Comparison of ENCODE assay signal across 18 cellular contexts in the genomic region with DNA sequence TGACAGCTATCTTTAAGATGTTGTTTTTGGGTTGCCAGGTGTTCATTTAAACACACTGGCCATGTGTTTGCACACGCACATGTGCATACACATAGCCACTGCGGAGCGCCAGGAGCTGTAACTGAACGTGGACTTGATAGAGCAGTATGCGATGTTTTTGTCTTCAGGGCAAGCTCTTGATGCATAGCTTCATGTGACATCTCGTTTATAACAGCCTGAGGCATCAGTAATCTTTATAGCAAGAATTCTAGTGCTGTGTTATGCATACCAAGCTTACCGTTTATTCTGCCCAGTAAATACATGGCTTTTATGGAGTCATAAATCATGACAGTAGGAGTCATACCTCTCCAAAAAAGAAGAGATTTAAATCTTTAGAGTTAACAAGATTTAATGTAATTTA.
DNase-seq lines count a peak whose midpoint lies in the region; FAIRE-seq and TF ChIP-seq lines count a peak whose summit lies in the region.
"Had no signal": no experiment of that assay in that cellular context is flagged by ENCODE, and none has a peak within 500 bp of the region (broad histone marks: within the 10 kb centered on the region; RNA-seq: fewer than 3 reads in every experiment).

No MANE protein-coding gene starts in this region.

- H3K36me3 ChIP-seq in bronchial epithelial cell (ENCODE audit: control insufficient read depth, insufficient read depth, low read length) (no peaks in the 10 kb centered on the region), Caco-2 (ENCODE audit: control insufficient read depth, insufficient read depth, low read length) (peaks cover 2% of the 10 kb centered on the region; the same call in 1 of the 2 replicates)

- CTCF ChIA-PET in Caco-2 (lab: Charles Lee) = interaction anchor here (0.8 kb wide), 1 partner anchor 180 kb away, joined by 3 read pairs; no protein-coding TSS in a partner anchor

- no peaks in the 10 kb centered on the region for H3K27me3 Mint-ChIP-seq in mesothelial cell of epicardium (ENCODE audit: low read depth)
- no peaks in the 10 kb centered on the region for H3K27me3 Mint-ChIP-seq in progenitor cell of endocrine pancreas
- no peaks in the 10 kb centered on the region for H3K27me3 Mint-ChIP-seq in Caco-2 (ENCODE audit: insufficient read depth, unreplicated experiment)

- H3K4me3 Mint-ChIP-seq in mesothelial cell of epicardium (no peak overlapping the region), progenitor cell of endocrine pancreas (ENCODE audit: low read depth) (no peak overlapping the region), Caco-2 (ENCODE audit: unreplicated experiment) (no peak overlapping the region)
- H3K4me3 Mint-ChIP-seq: CD8-positive, alpha-beta T cell had no signal

- TF ChIP-seq CTCF in bronchial epithelial cell (IDR thresholded peaks at IDR 0.05; ENCODE audit: insufficient read depth, low read length, severe bottlenecking) (no peak), mesothelial cell of epicardium (IDR thresholded peaks at IDR 0.05; ENCODE audit: unreplicated experiment) (no peak), progenitor cell of endocrine pancreas (IDR thresholded peaks at IDR 0.05; ENCODE audit: unreplicated experiment) (no peak), Caco-2 (IDR thresholded peaks at IDR 0.05; ENCODE audit: insufficient read depth in 1 of 2, low read depth in 1 of 2, low read length in 1 of 2, severe bottlenecking in 1 of 2, unreplicated experiment in 1 of 2) (no peak)

- peak; percentile 23 for FAIRE-seq in bronchial epithelial cell (lab: Jason Lieb, UNC)
- FAIRE-seq: H1 had no signal

- H3K9me3 ChIP-seq in Caco-2 = no peaks in the 10 kb centered on the region
- H3K9me3 ChIP-seq: BLaER1 treated with 17β-estradiol and CSF1 and Interleukin-3, amounts not matched to agents 10 nM and 100 nM had no signal

- peak; percentile 32 for DNase-seq in EL
- peak; percentile 67 for DNase-seq in M059J (ENCODE audit: low read depth)
- DNase-seq in bronchial epithelial cell (ENCODE audit: low read depth) = no peak
- DNase-seq in mesothelial cell of epicardium (ENCODE audit: low spot score in 2 of 2, unreplicated experiment in 2 of 2) = no peak
- DNase-seq in progenitor cell of endocrine pancreas (ENCODE audit: low spot score, unreplicated experiment) = no peak
- DNase-seq in Caco-2 = no peak
- DNase-seq in RKO (ENCODE audit: low spot score) = no peak
- no peak for DNase-seq in NK-92 treated with Interleukin-12 subunit alpha and Interleukin-12 subunit beta, amount 100 ng/mL, for 24 hours (lab: John Stamatoyannopoulos, UW)
- DNase-seq: CD8-positive, alpha-beta T cell; DMS79; MM.1S; NCI-H1092 treated with DMSO at 0.1 percent for 48 hours; NCI-H146; NCI-H2029 treated with DMSO at 0.1 percent for 48 hours; NCI-H2171; NCI-H526 treated with DMSO at 0.1 percent for 48 hours had no signal

- intact Hi-C loops in Caco-2 (cut with micrococcal nuclease; ENCODE audit: unreplicated experiment) = no loop called here

- no peak overlapping the region for H3K4me3 ChIP-seq in bronchial epithelial cell (ENCODE audit: low read depth, low read length)
- H3K4me3 ChIP-seq in Caco-2 (ENCODE audit: low read depth, low read length) = no peak overlapping the region
- H3K4me3 ChIP-seq: BLaER1 treated with 17β-estradiol and CSF1 and Interleukin-3, amounts not matched to agents 10 nM and 100 nM had no signal

- H3K4me1 Mint-ChIP-seq in mesothelial cell of epicardium (peaks cover 59% of the 10 kb centered on the region), progenitor cell of endocrine pancreas (ENCODE audit: low read depth) (peaks cover 23% of the 10 kb centered on the region), Caco-2 (ENCODE audit: low read depth, unreplicated experiment) (peaks cover 21% of the 10 kb centered on the region)

- BruUV-seq in Caco-2 (replicated peaks; lab: Mats Ljungman, UMichigan) = no TSS peak

- H3K36me3 Mint-ChIP-seq in mesothelial cell of epicardium = peaks cover 12% of the 10 kb centered on the region
- peaks cover 7% of the 10 kb centered on the region for H3K36me3 Mint-ChIP-seq in progenitor cell of endocrine pancreas (ENCODE audit: insufficient read depth)
- H3K36me3 Mint-ChIP-seq in Caco-2 (ENCODE audit: insufficient read depth, unreplicated experiment) = peaks cover 15% of the 10 kb centered on the region

- no peaks in the 10 kb centered on the region for H3K27me3 ChIP-seq in bronchial epithelial cell (ENCODE audit: control insufficient read depth, insufficient read depth, low read length)
- H3K27me3 ChIP-seq in Caco-2 (replicated peaks; ENCODE audit: control insufficient read depth, insufficient read depth, low read length) = no peaks in the 10 kb centered on the region
- H3K27me3 ChIP-seq: BLaER1 treated with 17β-estradiol and CSF1 and Interleukin-3, amounts not matched to agents 10 nM and 100 nM had no signal

- POLR2A ChIA-PET in Caco-2 (lab: Charles Lee) = no interaction called here

- peak overlapping the region; percentile 94 for H3K27ac Mint-ChIP-seq in mesothelial cell of epicardium
- no peak overlapping the region for H3K27ac Mint-ChIP-seq in progenitor cell of endocrine pancreas
- no peak overlapping the region for H3K27ac Mint-ChIP-seq in Caco-2 (ENCODE audit: unreplicated experiment)
- H3K27ac Mint-ChIP-seq: CD8-positive, alpha-beta T cell had no signal

- H3K4me1 ChIP-seq in Caco-2 = no peaks in the 10 kb centered on the region

- peaks cover 6% of the 10 kb centered on the region for H3K9me3 Mint-ChIP-seq in mesothelial cell of epicardium
- no peaks in the 10 kb centered on the region for H3K9me3 Mint-ChIP-seq in progenitor cell of endocrine pancreas (ENCODE audit: low read depth)
- no peaks in the 10 kb centered on the region for H3K9me3 Mint-ChIP-seq in Caco-2 (ENCODE audit: unreplicated experiment)
- H3K9me3 Mint-ChIP-seq: CD8-positive, alpha-beta T cell had no signal

Comparison
In these comparisons a context has a peak if more than half of its experiments do, and no peak if none do; other contexts are left out.
1. DNase-seq: peak in EL (single experiment) and M059J (single experiment); none in bronchial epithelial cell (single experiment), mesothelial cell of epicardium (0 of 2), progenitor cell of endocrine pancreas (single experiment), Caco-2 (0 of 2), RKO (single experiment) and NK-92 treated with Interleukin-12 subunit alpha and Interleukin-12 subunit beta, amount 100 ng/mL, for 24 hours (single experiment).